In the genomic region with DNA sequence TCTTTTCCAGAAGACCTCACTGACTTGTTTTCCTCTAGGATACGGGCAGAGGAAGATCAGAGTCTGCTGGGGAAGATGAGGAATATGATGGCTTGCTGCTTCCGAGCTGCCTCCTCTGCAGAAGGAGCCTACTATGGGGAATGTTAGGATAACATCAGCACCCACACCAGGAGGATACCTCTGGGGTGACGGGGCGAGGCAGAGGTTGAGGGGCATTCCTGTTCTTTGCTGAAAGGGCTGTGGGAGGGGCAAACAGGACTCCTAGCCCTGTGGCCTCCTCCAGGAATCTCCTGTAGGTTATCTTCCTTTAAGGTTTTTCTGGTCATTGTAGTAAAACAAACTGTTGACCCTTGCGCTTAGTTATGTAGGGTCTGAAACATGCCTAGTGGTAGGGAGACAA, we compare ENCODE assay signal across 1 cellular context.
TF ChIP-seq lines count a peak whose summit lies in the region.

No MANE protein-coding gene starts in this region.

TF ChIP-seq in GM23338, 12 proteins besides CTCF, POLR2A, EP300 and RAD21:
- TF ChIP-seq CREB1 (CRISPR knock-in tag; IDR thresholded peaks at IDR 0.05; ENCODE audit: low read depth) = no peak
- TF ChIP-seq STAT1 (IDR thresholded peaks at IDR 0.05; ENCODE audit: unreplicated experiment) = no peak
- TF ChIP-seq ZNF114 (CRISPR knock-in tag; IDR thresholded peaks at IDR 0.05) = no peak
TF ChIP-seq in GM23338: peak in this region for 0.
